Comparison of ENCODE assay signal across 23 cellular contexts in the genomic region with DNA sequence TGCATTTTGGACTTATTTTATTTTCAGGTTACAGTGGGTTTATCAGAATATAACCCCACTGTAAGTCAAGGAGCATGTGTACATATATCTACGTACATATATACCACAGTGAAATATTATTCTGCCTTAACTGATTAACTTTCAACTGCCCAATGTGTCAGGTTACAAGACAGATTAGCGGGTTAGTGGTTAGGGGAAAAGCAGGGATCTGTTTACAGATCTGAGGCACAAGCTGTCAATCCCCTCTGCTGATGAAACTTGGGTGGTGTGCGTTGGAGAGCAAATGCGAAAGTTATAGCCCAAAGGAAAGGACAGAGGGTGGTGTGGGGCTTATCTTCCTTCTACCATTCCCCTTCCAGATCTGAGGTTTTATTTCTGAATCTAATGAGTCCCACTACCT.
DNase-seq lines count a peak whose midpoint lies in the region; ATAC-seq, FAIRE-seq and TF ChIP-seq lines count a peak whose summit lies in the region.
"Had no signal": no experiment of that assay in that cellular context is flagged by ENCODE, and none has a peak within 500 bp of the region (broad histone marks: within the 10 kb centered on the region; RNA-seq: fewer than 3 reads in every experiment).

No MANE protein-coding gene starts in this region.

- TF ChIP-seq RAD21 in K562 (CRISPR knock-in tag; conservative IDR thresholded peaks at IDR 0.05 in 1 of 2, IDR thresholded peaks at IDR 0.05 in 1 of 2) = no peak

- WGBS in K562 (ENCODE audit: insufficient coverage, low coverage, missing lambda C conversion rate) = 7% methylated on average over 4 of the region's 4 CpGs
- WGBS in pancreas, 2 donors = 39 to 44% methylated on average over 4 of the region's 4 CpGs

- H3K4me2 ChIP-seq in K562 (ENCODE audit: insufficient read depth, low read length) = no peak overlapping the region
- H3K4me2 ChIP-seq: A549; BLaER1 treated with 17β-estradiol and CSF1 and Interleukin-3, amounts not matched to agents 10 nM and 100 nM; GM23338 had no signal

- H4K20me1 ChIP-seq in K562 (replicated peaks; ENCODE audit: control insufficient read depth, insufficient read depth, low read length) = no peaks in the 10 kb centered on the region
- H4K20me1 ChIP-seq: BLaER1 treated with 17β-estradiol and CSF1 and Interleukin-3, amounts not matched to agents 10 nM and 100 nM had no signal

- H3K27me3 ChIP-seq in K562 (ENCODE audit: control insufficient read depth in 2 of 2, insufficient read depth in 2 of 2, low read length in 2 of 2) = no peaks in the 10 kb centered on the region
- H3K27me3 ChIP-seq in pancreas = no peaks in the 10 kb centered on the region
- H3K27me3 ChIP-seq: BLaER1 treated with 17β-estradiol and CSF1 and Interleukin-3, amounts not matched to agents 10 nM and 100 nM had no signal

- DNase-seq in HTR-8/SVneo (ENCODE audit: insufficient read length, low spot score) (no peak), NCI-H524 (lab: John Stamatoyannopoulos, UW) (peak; percentile 11 to 76), NCI-H82 treated with DMSO at 0.1 percent for 48 hours (lab: John Stamatoyannopoulos, UW; ENCODE audit: unreplicated experiment) (peak; percentile 83), K562 (ENCODE audit: extremely low read depth in 1 of 4, low spot score in 3 of 4) (peak in 1 of 4 experiments; percentile 19), amygdala (lab: John Stamatoyannopoulos, UW) (no peak), cortex of kidney (lab: John Stamatoyannopoulos, UW) (no peak), pancreas (no peak)
- DNase-seq: 8988T; ACHN; AML-193; BE2C; CD4-positive, alpha-beta T cell; CD8-positive, alpha-beta memory T cell; DMS153; DND-41; H9 had no signal

- no peak overlapping the region for H2AFZ ChIP-seq in K562 (ENCODE audit: low read depth, low read length)
- H2AFZ ChIP-seq: GM23338 had no signal

- TF ChIP-seq EP300 in K562 (IDR thresholded peaks at IDR 0.05; ENCODE audit: low read length) = no peak

- no peak overlapping the region for H3K4me3 ChIP-seq in K562
- H3K4me3 ChIP-seq in pancreas = no peak overlapping the region
- H3K4me3 ChIP-seq: A549; BLaER1 treated with 17β-estradiol and CSF1 and Interleukin-3, amounts not matched to agents 10 nM and 100 nM; GM23338 had no signal

- TF ChIP-seq POLR2A in K562 (conservative IDR thresholded peaks at IDR 0.05) = no peak

- CTCF ChIA-PET in K562 (lab: Yijun Ruan, JAX; ENCODE audit: low intra/inter-chr PET ratio) = no interaction called here

- intact Hi-C loops in K562 (cut with micrococcal nuclease) = no loop called here
- intact Hi-C loops in pancreas (cut with DNase I) = no loop called here

- ATAC-seq in K562 = peak; percentile 58
- ATAC-seq in pancreas = no peak
- no peak for ATAC-seq in GM21381 (IDR thresholded peaks at IDR 0.05; ENCODE audit: unreplicated experiment)
- ATAC-seq: A549, GM23338, HCT116 had no signal

- TF ChIP-seq CTCF in K562 (IDR thresholded peaks at IDR 0.05 in 2 of 3, conservative IDR thresholded peaks at IDR 0.05 in 1 of 3; ENCODE audit: insufficient read depth in 2 of 3, low read depth in 1 of 3, low read length in 3 of 3) (no peak), pancreas (IDR thresholded peaks at IDR 0.05) (no peak)

- H3K27ac ChIP-seq in K562 (ENCODE audit: extremely low read depth, low read depth, low read length) (no peak overlapping the region), pancreas (no peak overlapping the region)
- H3K27ac ChIP-seq: A549; BLaER1 treated with 17β-estradiol and CSF1 and Interleukin-3, amounts not matched to agents 10 nM and 100 nM had no signal

- no peaks in the 10 kb centered on the region for H3K36me3 ChIP-seq in K562 (ENCODE audit: control insufficient read depth, insufficient read depth, low read length)
- no peaks in the 10 kb centered on the region for H3K36me3 ChIP-seq in pancreas
- H3K36me3 ChIP-seq: BE2C; BLaER1 treated with 17β-estradiol and CSF1 and Interleukin-3, amounts not matched to agents 10 nM and 100 nM had no signal

- H3K9me3 ChIP-seq in K562 (replicated peaks; ENCODE audit: control insufficient read depth, insufficient read depth, low read depth, low read length) = no peaks in the 10 kb centered on the region; the same call in 1 of the 2 replicates
- H3K9me3 ChIP-seq in pancreas = no peaks in the 10 kb centered on the region
- H3K9me3 ChIP-seq: A549; BE2C; BLaER1 treated with 17β-estradiol and CSF1 and Interleukin-3, amounts not matched to agents 10 nM and 100 nM had no signal

- H3K4me1 ChIP-seq in K562 (replicated peaks in 1 of 2; ENCODE audit: control insufficient read depth in 2 of 2, insufficient read depth in 2 of 2, low read length in 2 of 2) (no peaks in the 10 kb centered on the region), pancreas (no peaks in the 10 kb centered on the region)
- H3K4me1 ChIP-seq: A549, BE2C had no signal

- H3K9me1 ChIP-seq in K562 (ENCODE audit: control insufficient read depth, insufficient read depth, low read length) = no peaks in the 10 kb centered on the region

- no TSS peak for BruUV-seq in K562 (replicated peaks; lab: Mats Ljungman, UMichigan)

- POLR2A ChIA-PET in K562 (lab: Yijun Ruan, JAX) = interaction anchor here (0.7 kb wide), 1 partner anchor 19 kb away, joined by 3 read pairs; no protein-coding TSS in a partner anchor

- no peaks in the 10 kb centered on the region for H3K79me2 ChIP-seq in K562 (ENCODE audit: control insufficient read depth, insufficient read depth, low read length)

- in situ Hi-C loops in K562 (cut with MboI) = no loop called here

- FAIRE-seq in HTR-8/SVneo (lab: Jason Lieb, UNC) = peak; percentile 46
- no peak for FAIRE-seq in K562 (lab: Jason Lieb, UNC)
- FAIRE-seq in pancreas (lab: Jason Lieb, UNC) = no peak
- FAIRE-seq: A549, G401.6, GM12892 had no signal

- no peak overlapping the region for H3K9ac ChIP-seq in K562 (ENCODE audit: insufficient read depth in 1 of 2, low read depth in 2 of 2, low read length in 2 of 2)
- H3K9ac ChIP-seq: BLaER1 treated with 17β-estradiol and CSF1 and Interleukin-3, amounts not matched to agents 10 nM and 100 nM had no signal

TF ChIP-seq in K562, 482 proteins besides CTCF, POLR2A, EP300 and RAD21:
- TF ChIP-seq, protein P1, sequence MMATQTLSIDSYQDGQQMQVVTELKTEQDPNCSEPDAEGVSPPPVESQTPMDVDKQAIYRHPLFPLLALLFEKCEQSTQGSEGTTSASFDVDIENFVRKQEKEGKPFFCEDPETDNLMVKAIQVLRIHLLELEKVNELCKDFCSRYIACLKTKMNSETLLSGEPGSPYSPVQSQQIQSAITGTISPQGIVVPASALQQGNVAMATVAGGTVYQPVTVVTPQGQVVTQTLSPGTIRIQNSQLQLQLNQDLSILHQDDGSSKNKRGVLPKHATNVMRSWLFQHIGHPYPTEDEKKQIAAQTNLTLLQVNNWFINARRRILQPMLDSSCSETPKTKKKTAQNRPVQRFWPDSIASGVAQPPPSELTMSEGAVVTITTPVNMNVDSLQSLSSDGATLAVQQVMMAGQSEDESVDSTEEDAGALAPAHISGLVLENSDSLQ (IDR thresholded peaks at IDR 0.05) = peak; percentile 79
- peak; percentile 73 for TF ChIP-seq MEIS2 (IDR thresholded peaks at IDR 0.05; ENCODE audit: partially characterized antibody)
- no peak for TF ChIP-seq MAZ (CRISPR knock-in tag; conservative IDR thresholded peaks at IDR 0.05 in 1 of 2, IDR thresholded peaks at IDR 0.05 in 1 of 2)
- TF ChIP-seq, protein P2, sequence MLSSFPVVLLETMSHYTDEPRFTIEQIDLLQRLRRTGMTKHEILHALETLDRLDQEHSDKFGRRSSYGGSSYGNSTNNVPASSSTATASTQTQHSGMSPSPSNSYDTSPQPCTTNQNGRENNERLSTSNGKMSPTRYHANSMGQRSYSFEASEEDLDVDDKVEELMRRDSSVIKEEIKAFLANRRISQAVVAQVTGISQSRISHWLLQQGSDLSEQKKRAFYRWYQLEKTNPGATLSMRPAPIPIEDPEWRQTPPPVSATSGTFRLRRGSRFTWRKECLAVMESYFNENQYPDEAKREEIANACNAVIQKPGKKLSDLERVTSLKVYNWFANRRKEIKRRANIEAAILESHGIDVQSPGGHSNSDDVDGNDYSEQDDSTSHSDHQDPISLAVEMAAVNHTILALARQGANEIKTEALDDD (IDR thresholded peaks at IDR 0.05) = peak; percentile 92

Comparison
In these comparisons a context has a peak if more than half of its experiments do, and no peak if none do; other contexts are left out.
1. DNase-seq: peak in NCI-H524 (2 of 2) and NCI-H82 treated with DMSO at 0.1 percent for 48 hours (single experiment); none in HTR-8/SVneo (single experiment), amygdala (0 of 56), cortex of kidney (single experiment) and pancreas (0 of 6).